Comparison of ENCODE assay signal across 8 cellular contexts in genomic region chr12:121803861-121804416, GRCh38. TPM values are rescaled to one million over a fixed set of nuclear protein-coding genes. Genes with fewer than 3 reads are reported as not detected.
A peak's percentile ranks its signal among the peaks of the same experiment; 100 is the strongest.
DNase-seq lines count a peak whose midpoint lies in the region; ATAC-seq, FAIRE-seq and TF ChIP-seq lines count a peak whose summit lies in the region.

TSS of gene SETD1B (plus strand) at chr12:121804009. CDS start at chr12:121804738, 729 bp downstream.

- peak within 1 kb of the TSS; percentile 94 for H3K27ac ChIP-seq in CD4-positive, CD25-positive, alpha-beta regulatory T cell (ENCODE audit: insufficient read depth, low read length, poor library complexity, severe bottlenecking)
- peak within 1 kb of the TSS; percentile 99 for H3K27ac ChIP-seq in SJSA1
- peak within 1 kb of the TSS; percentile 97 for H3K27ac ChIP-seq in GM12878 (ENCODE audit: control insufficient read depth, insufficient read depth)
- no peak within 1 kb of the TSS for H3K27ac ChIP-seq in iPS DF 6.9 (ENCODE audit: low read length)

- BruUV-seq in GM12878 (replicated peaks; lab: Mats Ljungman, UMichigan): no TSS peak

- no peak for TF ChIP-seq POLR2A in GM12878 (IDR thresholded peaks at IDR 0.05; ENCODE audit: low read depth, low read length)

- H3K79me2 ChIP-seq in GM12878 (ENCODE audit: control insufficient read depth, insufficient read depth, low read length): peaks cover 72% of the 10 kb centered on the region

- H3K9me3 ChIP-seq in CD4-positive, CD25-positive, alpha-beta regulatory T cell (ENCODE audit: control insufficient read depth in 2 of 2, low read length in 2 of 2): no peaks in the 10 kb centered on the region
- H3K9me3 ChIP-seq in SJSA1 (replicated peaks): no peaks in the 10 kb centered on the region
- H3K9me3 ChIP-seq in GM12878 (replicated peaks; ENCODE audit: control insufficient read depth, insufficient read depth, low read length): no peaks in the 10 kb centered on the region
- no peaks in the 10 kb centered on the region for H3K9me3 ChIP-seq in iPS DF 6.9 (ENCODE audit: control insufficient read depth, insufficient read depth, low read length)

- no peaks in the 10 kb centered on the region for H3K27me3 ChIP-seq in CD4-positive, CD25-positive, alpha-beta regulatory T cell (ENCODE audit: control insufficient read depth, insufficient read depth, low read length)
- no peaks in the 10 kb centered on the region for H3K27me3 ChIP-seq in SJSA1 (replicated peaks)
- H3K27me3 ChIP-seq in GM12878 (replicated peaks in 1 of 2; ENCODE audit: control insufficient read depth in 2 of 2, insufficient read depth in 2 of 2, low read length in 1 of 2): no peaks in the 10 kb centered on the region
- H3K27me3 ChIP-seq in iPS DF 6.9 (ENCODE audit: control insufficient read depth, insufficient read depth, low read length): no peaks in the 10 kb centered on the region

- peak within 1 kb of the TSS; percentile 100 for H3K9ac ChIP-seq in GM12878 (ENCODE audit: control insufficient read depth, insufficient read depth, low read length)

- intact Hi-C loops in GM12878 (cut with micrococcal nuclease; ENCODE audit: unreplicated experiment): loop anchor here (5.0 kb wide), 2 partner anchors 267 to 1428 kb away; partner anchors contain the start of genes MPHOSPH9 and MTRFR

- SMC1A ChIA-PET in GM12878 (lab: Charles Lee; ENCODE audit: uncharacterized antibody, unreplicated experiment): interaction anchor here (0.8 to 12.2 kb wide), 2 partner anchors 10 to 22 kb away, joined by 3 to 226 read pairs; partner anchors contain the start of gene RHOF

- DNase-seq in CD4-positive, CD25-positive, alpha-beta regulatory T cell: peak; percentile 44 to 74 (median 52)
- DNase-seq in HFF-Myc (ENCODE audit: extremely low read depth, low read depth): no peak
- DNase-seq in SJSA1 (ENCODE audit: low read depth in 1 of 2, low spot score in 2 of 2): peak; percentile 17 to 66
- DNase-seq in GM12878 (ENCODE audit: low read depth, low spot score): no peak
- no peak for DNase-seq in iPS DF 6.9 (ENCODE audit: low read depth, low spot score)
- DNase-seq in retinal pigment epithelial cell (ENCODE audit: low read depth): no peak

- H3K4me2 ChIP-seq in GM12878 (ENCODE audit: control insufficient read depth, insufficient read depth): peak within 1 kb of the TSS; percentile 88

- H3K4me3 ChIP-seq in CD4-positive, CD25-positive, alpha-beta regulatory T cell (ENCODE audit: low read depth, low read length): peak within 1 kb of the TSS; percentile 93
- peak within 1 kb of the TSS; percentile 63 for H3K4me3 ChIP-seq in HFF-Myc (replicated peaks; ENCODE audit: low read depth, low read length)
- peak within 1 kb of the TSS; percentile 53 for H3K4me3 ChIP-seq in SJSA1
- peak within 1 kb of the TSS; percentile 99 for H3K4me3 ChIP-seq in GM12878
- H3K4me3 ChIP-seq in iPS DF 6.9 (ENCODE audit: low read length): peak within 1 kb of the TSS; percentile 42; the same call in 1 of the 2 replicates
- H3K4me3 ChIP-seq in retinal pigment epithelial cell (ENCODE audit: low read length): peak within 1 kb of the TSS; percentile 72

- peaks cover 18% of the 10 kb centered on the region for H3K27me3 Mint-ChIP-seq in CD4-positive, CD25-positive, alpha-beta regulatory T cell

- POLR2A ChIA-PET in GM12878 (lab: Charles Lee): interaction anchor here (0.6 to 10.1 kb wide), 5 partner anchors 11 to 1136 kb away, joined by 3 to 155 read pairs (median 11); partner anchors contain the start of genes PSMD9 and RHOF

- TF ChIP-seq RAD21 in GM12878 (IDR thresholded peaks at IDR 0.05; ENCODE audit: insufficient read depth, low read depth, low read length): no peak

- H3K27ac Mint-ChIP-seq in CD4-positive, CD25-positive, alpha-beta regulatory T cell: peak within 1 kb of the TSS; percentile 99 to 100 (median 99)

- TF ChIP-seq CTCF in HFF-Myc (IDR thresholded peaks at IDR 0.05; ENCODE audit: low read depth, low read length, missing control alignments) (no peak), GM12878 (IDR thresholded peaks at IDR 0.05 in 2 of 3, conservative IDR thresholded peaks at IDR 0.05 in 1 of 3; ENCODE audit: control insufficient read depth in 2 of 3, extremely low read depth in 1 of 3, insufficient read depth in 1 of 3, low read depth in 3 of 3, low read length in 3 of 3) (no peak), retinal pigment epithelial cell (conservative IDR thresholded peaks at IDR 0.05; ENCODE audit: low read depth, low read length) (no peak)

- FAIRE-seq in GM12878 (lab: Jason Lieb, UNC): no peak

- H3K36me3 ChIP-seq in CD4-positive, CD25-positive, alpha-beta regulatory T cell (ENCODE audit: control insufficient read depth, insufficient read depth, low read length): peaks cover 15% of the 10 kb centered on the region
- H3K36me3 ChIP-seq in SJSA1 (peaks cover 37% of the 10 kb centered on the region), GM12878 (ENCODE audit: control insufficient read depth in 2 of 2, insufficient read depth in 2 of 2, low read length in 1 of 2) (peaks cover 4 to 8% of the 10 kb centered on the region in 2 experiments), iPS DF 6.9 (ENCODE audit: control insufficient read depth, insufficient read depth, low read length) (no peaks in the 10 kb centered on the region)

- peaks cover 0 to 41% (median 26%) of the 10 kb centered on the region in 4 donors for H3K4me1 Mint-ChIP-seq in CD4-positive, CD25-positive, alpha-beta regulatory T cell

- CTCF ChIA-PET in GM12878 (lab: Yijun Ruan, JAX): interaction anchor here (0.7 to 13.6 kb wide), 3 partner anchors 7 to 55 kb away, joined by 4 to 565 read pairs (median 5); partner anchors contain the start of gene RHOF

- in situ Hi-C loops in GM12878 (cut with MboI): no loop called here

- RAD21 ChIA-PET in GM12878 (lab: Charles Lee; ENCODE audit: unreplicated experiment): interaction anchor here (1.0 to 13.1 kb wide), 3 partner anchors 9 to 84 kb away, joined by 3 to 395 read pairs (median 12); partner anchors contain the start of genes PSMD9 and RHOF

- no peak for TF ChIP-seq EP300 in GM12878 (IDR thresholded peaks at IDR 0.05; ENCODE audit: borderline replicate concordance in 1 of 2, control insufficient read depth in 1 of 2, low read depth in 2 of 2, low read length in 2 of 2)

- H3K4me1 ChIP-seq in CD4-positive, CD25-positive, alpha-beta regulatory T cell (ENCODE audit: control insufficient read depth, insufficient read depth, low read length, poor library complexity, severe bottlenecking): peaks cover 55% of the 10 kb centered on the region
- peaks cover 48% of the 10 kb centered on the region for H3K4me1 ChIP-seq in SJSA1 (replicated peaks)
- peaks cover 20% of the 10 kb centered on the region for H3K4me1 ChIP-seq in GM12878 (ENCODE audit: control insufficient read depth, insufficient read depth, low read length)
- peaks cover 4% of the 10 kb centered on the region; the same call in 1 of the 2 replicates for H3K4me1 ChIP-seq in iPS DF 6.9 (ENCODE audit: control insufficient read depth, insufficient read depth, low read length)

- ATAC-seq in CD4-positive, CD25-positive, alpha-beta regulatory T cell (ENCODE audit: low read depth in 2 of 2): no peak
- peak; percentile 6 for ATAC-seq in GM12878
- ATAC-seq in HG02623 (IDR thresholded peaks at IDR 0.05; ENCODE audit: unreplicated experiment): no peak
- no peak for ATAC-seq in GM19035 (IDR thresholded peaks at IDR 0.05; ENCODE audit: unreplicated experiment)

- WGBS in GM12878 (ENCODE audit: insufficient coverage, insufficient replicate concordance, low lambda C conversion rate, missing lambda C conversion rate): 3% methylated on average over 24 of the region's 74 CpGs
- no CpG with 5 or more reads among the region's 74 CpGs for WGBS in iPS DF 6.9 (ENCODE audit: insufficient coverage, insufficient read length)

- H3K4me3 Mint-ChIP-seq in CD4-positive, CD25-positive, alpha-beta regulatory T cell: peak within 1 kb of the TSS; percentile 95 to 100 (median 98)

- peak within 1 kb of the TSS; percentile 79 for H2AFZ ChIP-seq in GM12878 (ENCODE audit: control insufficient read depth, low read depth, low read length)

- peaks cover 22% of the 10 kb centered on the region for H3K36me3 Mint-ChIP-seq in CD4-positive, CD25-positive, alpha-beta regulatory T cell

- no peaks in the 10 kb centered on the region for H3K9me3 Mint-ChIP-seq in CD4-positive, CD25-positive, alpha-beta regulatory T cell

- peaks cover 5% of the 10 kb centered on the region; the same call in 1 of the 2 replicates for H4K20me1 ChIP-seq in GM12878 (ENCODE audit: control insufficient read depth, insufficient read depth)

RNA-seq across cellular contexts. Expression of gene SETD1B, which starts in this region (rescaled TPM):
- total RNA-seq in CD4-positive, CD25-positive, alpha-beta regulatory T cell: 118 TPM
- 1 to 10 TPM; 1.2 to 2.0 (median 1.5) TPM for polyA plus RNA-seq in CD4-positive, CD25-positive, alpha-beta regulatory T cell
- total RNA-seq in SJSA1 (2014; rRNA removed; shearing (Covaris generic)): 1.3 and 1.7 TPM in 2 replicates
- total RNA-seq in GM12878 (2013; cell fraction: nucleolus; rRNA removed): 8.1 and 10.1 TPM in 2 replicates
- total RNA-seq in GM12878 (2014; rRNA removed) (1.8 and 2.1 TPM in 2 replicates), GM12878 (2014; rRNA removed; fragmentation: Illumina TruSeq; extraction: Trizol) (1.3 TPM in 2 replicates), GM12878 (2021) (15.5 and 17.3 TPM in 2 replicates)
- 2.0 TPM for polyA plus RNA-seq in GM12878 (2011; ENCODE audit: low read depth)
- polyA plus RNA-seq in GM12878 (2011; rRNA removed) (0.27 and 0.50 TPM in 2 replicates), GM12878 (2014; fragmentation: Illumina TruSeq; extraction: Trizol) (1.7 and 3.6 TPM in 2 replicates), GM12878 (2014; fragmentation: Nextera tagmentation; extraction: Ambion mirVana) (1 to 10 TPM in 1 of 2 experiments, under 1 TPM in 1; 0.53 to 1.7 TPM), GM12878 (2014; rRNA removed) (4.9 and 7.5 TPM in 2 replicates), GM12878 (2016; fragmentation: Nextera tagmentation; extraction: Ambion mirVana) (1 to 10 TPM; 1.2 to 1.5 TPM)
- 0.67 and 0.76 TPM in 2 replicates for polyA plus RNA-seq in GM12878 (2011; cell fraction: cytosol; rRNA removed)
- 3.1 and 6.2 TPM in 2 replicates for polyA plus RNA-seq in GM12878 (2011; cell fraction: nucleus; rRNA removed)
- 4.3 and 5.9 TPM in 2 replicates for polyA plus RNA-seq in GM12878 (2012)
- 1.3 and 1.4 TPM in 2 replicates for polyA minus RNA-seq in GM12878 (2011; rRNA and poly(A)+ RNA removed)
- polyA minus RNA-seq in GM12878 (2011; cell fraction: cytosol; rRNA and poly(A)+ RNA removed): 2.3 and 3.3 TPM in 2 replicates
- polyA minus RNA-seq in GM12878 (2011; cell fraction: nucleus; rRNA and poly(A)+ RNA removed): 1.6 and 3.5 TPM in 2 replicates

Comparison
In these comparisons a context has a peak if more than half of its experiments do, and no peak if none do; other contexts are left out.
1. DNase-seq: peak in CD4-positive, CD25-positive, alpha-beta regulatory T cell (3 of 3) and SJSA1 (2 of 2); none in HFF-Myc (single experiment), GM12878 (single experiment), iPS DF 6.9 (single experiment) and retinal pigment epithelial cell (single experiment).
2. H3K4me3 ChIP-seq: peak in every context shown above with its lines; median percentile 99 in GM12878; 93 in CD4-positive, CD25-positive, alpha-beta regulatory T cell; 72 in retinal pigment epithelial cell; 63 in HFF-Myc; 53 in SJSA1; 42 in iPS DF 6.9.